In genomic region chr2:71712179-71712818, GRCh38 we compare ENCODE assay signal across 21 cellular contexts.
A peak's percentile ranks its signal among the peaks of the same experiment; 100 is the strongest.
DNase-seq lines count a peak whose midpoint lies in the region; ATAC-seq, FAIRE-seq and TF ChIP-seq lines count a peak whose summit lies in the region.
"Had no signal": no experiment of that assay in that cellular context is flagged by ENCODE, and none has a peak within 500 bp of the region (broad histone marks: within the 10 kb centered on the region; RNA-seq: fewer than 3 reads in every experiment).

No MANE protein-coding gene starts in this region.

- dilution Hi-C loops in mammary epithelial cell (cut with HindIII; ENCODE audit: low sequenced_read_pairs) = loop anchor here (5.0 kb wide), 1 partner anchor 90 kb away; no protein-coding TSS in a partner anchor

- H3K4me3 Mint-ChIP-seq in natural killer cell treated with Interleukin-12 subunit alpha and Interleukin-12 subunit beta and Interleukin-15 and Interleukin-18, amount 100 ng/mL, for 72 hours = no peak overlapping the region
- H3K4me3 Mint-ChIP-seq in natural killer cell = no peak overlapping the region
- H3K4me3 Mint-ChIP-seq in neural progenitor cell = no peak overlapping the region
- H3K4me3 Mint-ChIP-seq: CD4-positive, CD25-positive, alpha-beta regulatory T cell; CD8-positive, alpha-beta T cell had no signal

- H3K27me3 Mint-ChIP-seq in natural killer cell treated with Interleukin-12 subunit alpha and Interleukin-12 subunit beta and Interleukin-15 and Interleukin-18, amount 100 ng/mL, for 72 hours = peaks cover 0 to 7% of the 10 kb centered on the region in 2 donors
- H3K27me3 Mint-ChIP-seq in natural killer cell (ENCODE audit: low read depth in 2 of 2) (peaks cover 0 to 8% of the 10 kb centered on the region in 2 donors), neural progenitor cell (ENCODE audit: insufficient read depth, low read depth) (peaks cover 10% of the 10 kb centered on the region)

- H3K4me2 ChIP-seq in neural progenitor cell (no peak overlapping the region), mammary epithelial cell (ENCODE audit: insufficient read depth, low read depth, low read length) (no peak overlapping the region)

- DNase-seq in natural killer cell treated with Interleukin-12 subunit alpha and Interleukin-12 subunit beta and Interleukin-15 and Interleukin-18, amount 100 ng/mL, for 72 hours (ENCODE audit: low spot score) = peak; percentile 51
- DNase-seq in natural killer cell (no peak), kidney (peak; percentile 26), neural progenitor cell (ENCODE audit: low spot score) (no peak), small intestine (peak; percentile 31), mammary epithelial cell (no peak), brain microvascular endothelial cell (no peak)
- DNase-seq: Caco-2; CD4-positive, CD25-positive, alpha-beta regulatory T cell; CD8-positive, alpha-beta T cell; DMS153; DND-41; GOT3; HCEC 1CT had no signal

- 70 to 87% (median 75%) methylated on average over 8 of the region's 8 CpGs for WGBS in small intestine, 3 donors
- 95% methylated on average over 8 of the region's 8 CpGs for WGBS in mammary epithelial cell (ENCODE audit: low coverage, missing lambda C conversion rate)

- H3K79me2 ChIP-seq in neural progenitor cell (ENCODE audit: low read depth) (no peaks in the 10 kb centered on the region), mammary epithelial cell (ENCODE audit: insufficient read depth, low read length) (no peaks in the 10 kb centered on the region)

- H3K27me3 ChIP-seq in neural progenitor cell = no peaks in the 10 kb centered on the region
- H3K27me3 ChIP-seq in small intestine (ENCODE audit: control insufficient read depth in 2 of 2, insufficient read depth in 2 of 2, low read length in 2 of 2) = no peaks in the 10 kb centered on the region
- H3K27me3 ChIP-seq in mammary epithelial cell (ENCODE audit: insufficient read depth, low read length) = no peaks in the 10 kb centered on the region
- no peaks in the 10 kb centered on the region for H3K27me3 ChIP-seq in brain microvascular endothelial cell (replicated peaks)
- H3K27me3 ChIP-seq: BLaER1 had no signal

- intact Hi-C loops in natural killer cell (cut with micrococcal nuclease) = no loop called here
- intact Hi-C loops in kidney (cut with DNase I) = no loop called here
- intact Hi-C loops in mammary epithelial cell (cut with micrococcal nuclease) = no loop called here

- H3K36me3 ChIP-seq in kidney (ENCODE audit: control insufficient read depth in 1 of 2, insufficient read depth in 2 of 2, low read length in 2 of 2) = no peaks in the 10 kb centered on the region
- H3K36me3 ChIP-seq in neural progenitor cell = no peaks in the 10 kb centered on the region
- H3K36me3 ChIP-seq in small intestine (ENCODE audit: control insufficient read depth in 2 of 2, insufficient read depth in 2 of 2, low read length in 2 of 2) = no peaks in the 10 kb centered on the region
- no peaks in the 10 kb centered on the region for H3K36me3 ChIP-seq in mammary epithelial cell (ENCODE audit: insufficient read depth, low read length)
- H3K36me3 ChIP-seq in brain microvascular endothelial cell (replicated peaks) = no peaks in the 10 kb centered on the region
- H3K36me3 ChIP-seq: BLaER1 had no signal

- H3K27ac ChIP-seq in kidney (ENCODE audit: low read depth in 2 of 2, low read length in 2 of 2) (no peak overlapping the region), neural progenitor cell (no peak overlapping the region), small intestine (ENCODE audit: low read depth in 1 of 2, low read length in 1 of 2) (no peak overlapping the region), mammary epithelial cell (ENCODE audit: insufficient read depth, low read depth, low read length) (no peak overlapping the region), brain microvascular endothelial cell (no peak overlapping the region)
- H3K27ac ChIP-seq: BLaER1, C4-2B had no signal

- FAIRE-seq in kidney (lab: Jason Lieb, UNC) (no peak), small intestine (lab: Jason Lieb, UNC) (no peak)
- FAIRE-seq: G401.6, GM12892, GM19239, H54 had no signal

- H3K27ac Mint-ChIP-seq in natural killer cell treated with Interleukin-12 subunit alpha and Interleukin-12 subunit beta and Interleukin-15 and Interleukin-18, amount 100 ng/mL, for 72 hours = no peak overlapping the region
- H3K27ac Mint-ChIP-seq in natural killer cell = no peak overlapping the region
- H3K27ac Mint-ChIP-seq in neural progenitor cell = peak overlapping the region; percentile 9
- H3K27ac Mint-ChIP-seq: CD4-positive, CD25-positive, alpha-beta regulatory T cell; CD8-positive, alpha-beta T cell had no signal

- no peaks in the 10 kb centered on the region for H3F3A ChIP-seq in neural progenitor cell (ENCODE audit: low read depth)

- no peak overlapping the region for H3K9ac ChIP-seq in kidney (ENCODE audit: low read length in 2 of 2)
- H3K9ac ChIP-seq in neural progenitor cell = no peak overlapping the region
- no peak overlapping the region for H3K9ac ChIP-seq in mammary epithelial cell (ENCODE audit: insufficient read depth, low read length)
- H3K9ac ChIP-seq: BLaER1 had no signal

- no peak for ATAC-seq in natural killer cell treated with Interleukin-12 subunit alpha and Interleukin-12 subunit beta and Interleukin-15 and Interleukin-18, amount 100 ng/mL, for 72 hours
- ATAC-seq in natural killer cell = no peak
- ATAC-seq in GM19035 (IDR thresholded peaks at IDR 0.05; ENCODE audit: unreplicated experiment) = no peak
- ATAC-seq: CD8-positive, alpha-beta T cell had no signal

- in situ Hi-C loops in mammary epithelial cell (cut with MboI; ENCODE audit: low sequenced_read_pairs in 2 of 2) (no loop called here), brain microvascular endothelial cell (cut with HindIII; ENCODE audit: low pct_ligation_motif_present, low sequenced_read_pairs) (no loop called here)

- no peaks in the 10 kb centered on the region for H3K9me3 Mint-ChIP-seq in natural killer cell treated with Interleukin-12 subunit alpha and Interleukin-12 subunit beta and Interleukin-15 and Interleukin-18, amount 100 ng/mL, for 72 hours
- H3K9me3 Mint-ChIP-seq in natural killer cell = no peaks in the 10 kb centered on the region
- H3K9me3 Mint-ChIP-seq in neural progenitor cell = no peaks in the 10 kb centered on the region
- H3K9me3 Mint-ChIP-seq: CD8-positive, alpha-beta T cell had no signal

- H3K4me1 Mint-ChIP-seq in natural killer cell treated with Interleukin-12 subunit alpha and Interleukin-12 subunit beta and Interleukin-15 and Interleukin-18, amount 100 ng/mL, for 72 hours (ENCODE audit: low read depth in 2 of 2) = no peaks in the 10 kb centered on the region
- H3K4me1 Mint-ChIP-seq in natural killer cell (no peaks in the 10 kb centered on the region), neural progenitor cell (no peaks in the 10 kb centered on the region)
- H3K4me1 Mint-ChIP-seq: CD4-positive, CD25-positive, alpha-beta regulatory T cell had no signal

- no peak overlapping the region for H2AFZ ChIP-seq in neural progenitor cell (replicated peaks)
- no peak overlapping the region for H2AFZ ChIP-seq in mammary epithelial cell (ENCODE audit: low read depth, low read length)

- H3K4me3 ChIP-seq in kidney (ENCODE audit: low read length in 2 of 2) (no peak overlapping the region), neural progenitor cell (no peak overlapping the region), small intestine (ENCODE audit: low read depth in 1 of 2, low read length in 2 of 2) (no peak overlapping the region), mammary epithelial cell (replicated peaks in 1 of 3; ENCODE audit: insufficient read depth in 1 of 3, low read depth in 2 of 3, low read length in 3 of 3) (no peak overlapping the region), brain microvascular endothelial cell (ENCODE audit: low read depth, low read length) (no peak overlapping the region)
- H3K4me3 ChIP-seq: BLaER1 had no signal

- TF ChIP-seq CTCF in natural killer cell (IDR thresholded peaks at IDR 0.05) = no peak
- TF ChIP-seq CTCF in kidney (IDR thresholded peaks at IDR 0.05; ENCODE audit: borderline replicate concordance, extremely low read depth, insufficient read depth) = no peak
- TF ChIP-seq CTCF in neural progenitor cell (IDR thresholded peaks at IDR 0.05) = no peak
- no peak for TF ChIP-seq CTCF in mammary epithelial cell (conservative IDR thresholded peaks at IDR 0.05 in 1 of 2, IDR thresholded peaks at IDR 0.05 in 1 of 2; ENCODE audit: extremely low read depth in 1 of 2, insufficient read depth in 1 of 2, low read depth in 1 of 2, low read length in 2 of 2)
- TF ChIP-seq CTCF in brain microvascular endothelial cell (IDR thresholded peaks at IDR 0.05; ENCODE audit: low read depth, low read length, missing control alignments) = no peak

- H3K36me3 Mint-ChIP-seq in natural killer cell treated with Interleukin-12 subunit alpha and Interleukin-12 subunit beta and Interleukin-15 and Interleukin-18, amount 100 ng/mL, for 72 hours = no peaks in the 10 kb centered on the region
- H3K36me3 Mint-ChIP-seq in natural killer cell = no peaks in the 10 kb centered on the region
- no peaks in the 10 kb centered on the region for H3K36me3 Mint-ChIP-seq in neural progenitor cell
- H3K36me3 Mint-ChIP-seq: CD4-positive, CD25-positive, alpha-beta regulatory T cell; CD8-positive, alpha-beta T cell had no signal

- H4K20me1 ChIP-seq in neural progenitor cell (ENCODE audit: low read depth) = no peaks in the 10 kb centered on the region
- no peaks in the 10 kb centered on the region for H4K20me1 ChIP-seq in mammary epithelial cell (ENCODE audit: insufficient read depth, low read length)
- H4K20me1 ChIP-seq: BLaER1 had no signal

- CTCF ChIA-PET in mammary epithelial cell (lab: Charles Lee; ENCODE audit: low non-redundant PET) = no interaction called here

- BruUV-seq in mammary epithelial cell (replicated peaks; lab: Mats Ljungman, UMichigan) = no TSS peak

- H3K4me1 ChIP-seq in kidney (ENCODE audit: control insufficient read depth in 1 of 2, insufficient read depth in 1 of 2, low read depth in 1 of 2, low read length in 2 of 2) = no peaks in the 10 kb centered on the region
- no peaks in the 10 kb centered on the region for H3K4me1 ChIP-seq in neural progenitor cell
- H3K4me1 ChIP-seq in small intestine (ENCODE audit: control insufficient read depth in 2 of 2, insufficient read depth in 1 of 2, low read depth in 1 of 2, low read length in 1 of 2) = peaks cover 2 to 4% of the 10 kb centered on the region in 2 donors
- peaks cover 10% of the 10 kb centered on the region for H3K4me1 ChIP-seq in mammary epithelial cell (ENCODE audit: insufficient read depth, low read length)
- H3K4me1 ChIP-seq: Caco-2 had no signal

- H3K9me3 ChIP-seq in kidney (ENCODE audit: control insufficient read depth in 1 of 2, low read length in 2 of 2) (no peaks in the 10 kb centered on the region), neural progenitor cell (ENCODE audit: low read depth) (no peaks in the 10 kb centered on the region), small intestine (ENCODE audit: control insufficient read depth, low read depth) (no peaks in the 10 kb centered on the region), mammary epithelial cell (replicated peaks; ENCODE audit: insufficient read depth, low read length) (no peaks in the 10 kb centered on the region)
- H3K9me3 ChIP-seq: BLaER1, Caco-2 had no signal

Comparison
In these comparisons a context has a peak if more than half of its experiments do, and no peak if none do; other contexts are left out.
1. DNase-seq: peak in natural killer cell treated with Interleukin-12 subunit alpha and Interleukin-12 subunit beta and Interleukin-15 and Interleukin-18, amount 100 ng/mL, for 72 hours (single experiment), kidney (single experiment) and small intestine (single experiment); none in natural killer cell (single experiment), neural progenitor cell (single experiment), mammary epithelial cell (single experiment) and brain microvascular endothelial cell (single experiment).